Comparison of ENCODE assay signal across 8 cellular contexts in genomic region chr6:32952817-32953739, GRCh38. TPM values are rescaled to one million over a fixed set of nuclear protein-coding genes. Genes with fewer than 3 reads are reported as not detected.
A peak's percentile ranks its signal among the peaks of the same experiment; 100 is the strongest.
DNase-seq lines count a peak whose midpoint lies in the region; ATAC-seq, FAIRE-seq and TF ChIP-seq lines count a peak whose summit lies in the region.

Gene HLA-DMA (minus strand): TSS chr6:32953097. CDS start chr6:32953036, 61 bp downstream.

- no peak within 1 kb of the TSS for H3K27ac ChIP-seq in 22Rv1
- H3K27ac ChIP-seq in kidney (ENCODE audit: low read depth in 2 of 2, low read length in 2 of 2), result peak within 1 kb of the TSS; percentile 75 to 85

- H3K36me3 ChIP-seq in kidney (ENCODE audit: control insufficient read depth in 1 of 2, insufficient read depth in 2 of 2, low read length in 2 of 2), result no peaks in the 10 kb centered on the region

- TF ChIP-seq CTCF in 22Rv1 (IDR thresholded peaks at IDR 0.05) (peak; percentile 80), WTC11 (IDR thresholded peaks at IDR 0.05) (peak; percentile 51; the same call in 1 of the 2 replicates), kidney (IDR thresholded peaks at IDR 0.05; ENCODE audit: borderline replicate concordance, extremely low read depth, insufficient read depth) (peak; percentile 76)

- H3K4me1 ChIP-seq in kidney (ENCODE audit: control insufficient read depth in 1 of 2, insufficient read depth in 1 of 2, low read depth in 1 of 2, low read length in 2 of 2), result peaks cover 4 to 7% of the 10 kb centered on the region in 2 donors

- no peaks in the 10 kb centered on the region for H3K36me3 Mint-ChIP-seq in WTC11

- peak within 1 kb of the TSS; percentile 47 for H3K4me3 Mint-ChIP-seq in WTC11

- DNase-seq in GM12892 (ENCODE audit: insufficient read length), result peak; percentile 63
- DNase-seq in NCI-H146 treated with DMSO at 0.1 percent for 48 hours (lab: John Stamatoyannopoulos, UW; ENCODE audit: unreplicated experiment), result peak; percentile 30
- peak; percentile 84 for DNase-seq in WTC11 (ENCODE audit: low spot score)
- peak; percentile 95 for DNase-seq in cerebellar cortex (ENCODE audit: low spot score)
- DNase-seq in kidney, result peak; percentile 92
- DNase-seq in stimulated activated CD4-positive, alpha-beta T cell treated with anti-CD3 and anti-CD28 coated beads, Interleukin-15, amount 100 ng/mL, for 1 hour (ENCODE audit: low read depth in 1 of 2, low spot score in 1 of 2), result peak; percentile 37 to 42

- H3K9me3 Mint-ChIP-seq in WTC11, result no peaks in the 10 kb centered on the region

- H3K4me1 Mint-ChIP-seq in WTC11, result peaks cover 20% of the 10 kb centered on the region

- peak; percentile 89 for ATAC-seq in HG02759 (IDR thresholded peaks at IDR 0.05; ENCODE audit: unreplicated experiment)
- ATAC-seq in WTC11, result peak; percentile 97

- FAIRE-seq in GM12892 (lab: Jason Lieb, UNC), result peak; percentile 100
- FAIRE-seq in kidney (lab: Jason Lieb, UNC), result peak; percentile 99

- peak; percentile 99 for TF ChIP-seq POLR2A in GM12892 (IDR thresholded peaks at IDR 0.05; ENCODE audit: low read depth, low read length)

- H3K27ac Mint-ChIP-seq in WTC11, result peak within 1 kb of the TSS; percentile 87

- CTCF ChIA-PET in WTC11 (lab: Charles Lee), result interaction anchor here (0.5 to 6.4 kb wide), 39 partner anchors 11 to 823 kb away, joined by 3 to 205 read pairs (median 6); partner anchors contain the start of genes BRD2, HLA-DMB, HLA-DQB1 and PSMB8

- no peaks in the 10 kb centered on the region for H3K27me3 Mint-ChIP-seq in WTC11 (ENCODE audit: low read depth)

- H3K9me3 ChIP-seq in kidney (ENCODE audit: control insufficient read depth in 1 of 2, low read length in 2 of 2), result no peaks in the 10 kb centered on the region

- POLR2A ChIA-PET in WTC11 (lab: Charles Lee), result interaction anchor here (0.6 to 3.6 kb wide), 7 partner anchors 15 to 673 kb away, joined by 3 to 74 read pairs (median 5); partner anchors contain the start of gene TAP2

- peak within 1 kb of the TSS; percentile 58 to 61 for H3K4me3 ChIP-seq in kidney (ENCODE audit: low read length in 2 of 2)

- intact Hi-C loops in kidney (cut with DNase I), result no loop called here

- H3K9ac ChIP-seq in kidney (ENCODE audit: low read length in 2 of 2), result peak within 1 kb of the TSS; percentile 30 to 55

TF ChIP-seq in WTC11, 78 proteins besides CTCF, POLR2A, EP300 and RAD21:
- TF ChIP-seq IRF1 (CRISPR knock-in tag; IDR thresholded peaks at IDR 0.05), result no peak
- TF ChIP-seq, protein P1, sequence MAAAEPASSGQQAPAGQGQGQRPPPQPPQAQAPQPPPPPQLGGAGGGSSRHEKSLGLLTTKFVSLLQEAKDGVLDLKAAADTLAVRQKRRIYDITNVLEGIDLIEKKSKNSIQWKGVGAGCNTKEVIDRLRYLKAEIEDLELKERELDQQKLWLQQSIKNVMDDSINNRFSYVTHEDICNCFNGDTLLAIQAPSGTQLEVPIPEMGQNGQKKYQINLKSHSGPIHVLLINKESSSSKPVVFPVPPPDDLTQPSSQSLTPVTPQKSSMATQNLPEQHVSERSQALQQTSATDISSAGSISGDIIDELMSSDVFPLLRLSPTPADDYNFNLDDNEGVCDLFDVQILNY (CRISPR knock-in tag; IDR thresholded peaks at IDR 0.05), result no peak
- peak; percentile 52; the same call in 1 of the 2 replicates for TF ChIP-seq TEAD1 (CRISPR knock-in tag; IDR thresholded peaks at IDR 0.05)
- TF ChIP-seq, protein P2, sequence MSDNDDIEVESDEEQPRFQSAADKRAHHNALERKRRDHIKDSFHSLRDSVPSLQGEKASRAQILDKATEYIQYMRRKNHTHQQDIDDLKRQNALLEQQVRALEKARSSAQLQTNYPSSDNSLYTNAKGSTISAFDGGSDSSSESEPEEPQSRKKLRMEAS (CRISPR knock-in tag; IDR thresholded peaks at IDR 0.05), result peak; percentile 40; the same call in 1 of the 2 replicates
- TF ChIP-seq NFYB (CRISPR knock-in tag; conservative IDR thresholded peaks at IDR 0.05; ENCODE audit: low read depth), result peak; percentile 52
- TF ChIP-seq CREM (CRISPR knock-in tag; IDR thresholded peaks at IDR 0.05), result 0 out of 2 replicates have a peak, but pooled peaks have one; percentile 44
- TF ChIP-seq, protein P3, sequence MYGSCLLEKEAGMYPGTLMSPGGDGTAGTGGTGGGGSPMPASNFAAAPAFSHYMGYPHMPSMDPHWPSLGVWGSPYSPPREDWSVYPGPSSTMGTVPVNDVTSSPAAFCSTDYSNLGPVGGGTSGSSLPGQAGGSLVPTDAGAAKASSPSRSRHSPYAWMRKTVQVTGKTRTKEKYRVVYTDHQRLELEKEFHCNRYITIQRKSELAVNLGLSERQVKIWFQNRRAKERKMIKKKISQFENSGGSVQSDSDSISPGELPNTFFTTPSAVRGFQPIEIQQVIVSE (CRISPR knock-in tag; IDR thresholded peaks at IDR 0.05; ENCODE audit: borderline replicate concordance), result no peak

RNA-seq across cellular contexts. Expression of gene HLA-DMA, which starts in this region (rescaled TPM):
- 301 TPM for polyA plus RNA-seq in GM12892 (2012; ENCODE audit: missing spikeins)
- total RNA-seq in WTC11 (2021) (6.0 to 9.3 TPM (median 6.6 TPM) in 3 replicates), kidney (98.5 TPM)
- 101 TPM for polyA plus RNA-seq in kidney (ENCODE audit: insufficient read depth, low read depth, low replicate concordance)

Comparison
In these comparisons a context has a peak if more than half of its experiments do, and no peak if none do; other contexts are left out.
1. DNase-seq: peak in every context shown above with its lines; median percentile 95 in cerebellar cortex; 92 in kidney; 84 in WTC11; 63 in GM12892; 40 in stimulated activated CD4-positive, alpha-beta T cell treated with anti-CD3 and anti-CD28 coated beads, Interleukin-15, amount 100 ng/mL, for 1 hour; 30 in NCI-H146 treated with DMSO at 0.1 percent for 48 hours.